12 cellular contexts compared by ENCODE assay signal in the genomic region with DNA sequence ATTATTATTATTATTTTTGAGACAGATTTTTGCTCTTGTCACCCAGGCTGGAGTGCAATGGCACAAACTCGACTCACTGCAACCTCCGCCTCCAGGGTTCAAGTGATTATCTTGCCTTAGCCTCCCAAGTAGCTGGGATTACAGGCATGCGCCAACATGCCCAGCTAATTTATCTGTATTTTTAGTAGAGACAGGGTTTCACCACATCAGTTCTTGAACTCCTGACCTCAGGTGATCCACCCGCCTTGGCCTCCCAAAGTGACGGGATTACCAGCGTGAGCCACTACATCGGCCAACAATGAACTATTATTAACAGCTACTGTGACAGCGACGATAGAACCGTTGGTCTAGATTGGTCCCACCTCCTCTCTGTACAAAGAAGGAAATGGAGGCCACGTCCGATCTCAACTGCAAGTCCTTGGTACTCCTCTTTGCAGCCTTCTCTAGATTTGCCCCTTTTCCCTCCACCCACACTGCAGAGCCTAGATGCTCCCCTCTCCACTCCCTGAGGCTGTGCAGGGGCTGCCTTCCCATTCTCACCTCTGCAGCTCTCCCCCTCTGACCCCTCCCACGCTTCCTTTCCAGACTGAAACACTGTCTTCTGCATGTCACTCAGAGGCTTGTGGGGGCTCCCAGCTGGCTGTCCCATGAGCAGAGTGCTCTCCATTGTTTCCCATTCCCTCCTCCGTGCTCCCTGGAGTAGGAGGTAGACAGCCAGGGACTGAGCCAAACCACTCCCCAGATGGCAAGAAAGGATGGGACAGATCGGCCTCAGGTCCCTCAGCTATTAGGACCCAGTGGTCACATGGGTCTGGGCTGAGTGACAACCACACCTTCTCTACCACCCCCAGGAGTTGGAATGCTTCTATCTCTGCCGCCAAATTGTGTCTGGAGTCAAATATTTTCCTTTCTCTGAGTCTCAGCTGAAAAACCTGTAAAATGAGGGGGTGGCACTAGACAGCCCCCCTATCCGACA. TPM values are rescaled to one million over a fixed set of nuclear protein-coding genes. Genes with fewer than 3 reads are reported as not detected.
DNase-seq lines count a peak whose midpoint lies in the region; ATAC-seq and TF ChIP-seq lines count a peak whose summit lies in the region.
"Had no signal": no experiment of that assay in that cellular context is flagged by ENCODE, and none has a peak within 500 bp of the region (broad histone marks: within the 10 kb centered on the region; RNA-seq: fewer than 3 reads in every experiment).

No MANE protein-coding gene starts in this region.

- H3K4me1 Mint-ChIP-seq in HFFc6 (ENCODE audit: low read depth) = peaks cover 54% of the 10 kb centered on the region

- peak overlapping the region in 1 of 11 experiments; percentile 1; a peak in 2 of 22 replicates for H3K9ac ChIP-seq in BLaER1 treated with 17β-estradiol and CSF1 and Interleukin-3, amounts not matched to agents 10 nM and 100 nM
- peak overlapping the region; percentile 55 for H3K9ac ChIP-seq in endocrine pancreas (ENCODE audit: control insufficient read depth, insufficient read depth, low read length)

- intact Hi-C loops in psoas muscle (cut with DNase I) = loop anchor here (5.0 to 10.0 kb wide), 2 partner anchors 147 to 159 kb away; no protein-coding TSS in a partner anchor
- intact Hi-C loops in OCI-LY7 (cut with micrococcal nuclease; ENCODE audit: unreplicated experiment) = no loop called here

- no peaks in the 10 kb centered on the region for H3K79me2 ChIP-seq in OCI-LY7 (ENCODE audit: insufficient read depth, low read depth, low read length)

- no peak for DNase-seq in HFFc6
- DNase-seq in psoas muscle = no peak
- DNase-seq in GM13977 (ENCODE audit: low spot score) = no peak
- no peak for DNase-seq in OCI-LY7 (ENCODE audit: low spot score)
- DNase-seq: brain microvascular endothelial cell; effector CD8-positive, alpha-beta T cell; NCI-H1092 treated with DMSO at 0.1 percent for 48 hours; NCI-H2171 treated with DMSO at 0.1 percent for 48 hours had no signal

- no peaks in the 10 kb centered on the region for H3K9me3 Mint-ChIP-seq in HFFc6

- H3K9me2 ChIP-seq in OCI-LY7 (ENCODE audit: insufficient read depth, low read length) = no peaks in the 10 kb centered on the region

- no peaks in the 10 kb centered on the region for H3K36me3 Mint-ChIP-seq in HFFc6 (ENCODE audit: low read depth)

- H3K4me3 Mint-ChIP-seq in HFFc6 = peak overlapping the region; percentile 37; the same call in 1 of the 2 replicates

- POLR2A ChIA-PET in OCI-LY7 (lab: Charles Lee) = interaction anchor here (0.6 kb wide), 2 partner anchors 20 to 1360 kb away, joined by 3 read pairs; no protein-coding TSS in a partner anchor

- in situ Hi-C loops in GM13977 (cut with MboI; ENCODE audit: low pct_unique_long_range_greater_than_20kb, low sequenced_read_pairs, unreplicated experiment) = no loop called here

- no peak for TF ChIP-seq CTCF in HFFc6 (IDR thresholded peaks at IDR 0.05)
- no peak for TF ChIP-seq CTCF in psoas muscle (IDR thresholded peaks at IDR 0.05)
- TF ChIP-seq CTCF in GM13977 (IDR thresholded peaks at IDR 0.05; ENCODE audit: extremely low read depth, insufficient read depth, missing control alignments) = no peak
- TF ChIP-seq CTCF in OCI-LY7 (conservative IDR thresholded peaks at IDR 0.05; ENCODE audit: low read length) = no peak

- no peaks in the 10 kb centered on the region for H4K20me1 ChIP-seq in BLaER1 treated with 17β-estradiol and CSF1 and Interleukin-3, amounts not matched to agents 10 nM and 100 nM
- H4K20me1 ChIP-seq in OCI-LY7 (ENCODE audit: insufficient read depth, low read length) = no peaks in the 10 kb centered on the region

- CTCF ChIA-PET in OCI-LY7 (lab: Charles Lee; ENCODE audit: unreplicated experiment) = no interaction called here

- H3K4me3 ChIP-seq in BLaER1 treated with 17β-estradiol and CSF1 and Interleukin-3, amounts not matched to agents 10 nM and 100 nM = no peak overlapping the region
- H3K4me3 ChIP-seq in endocrine pancreas (ENCODE audit: control insufficient read depth, insufficient read depth, low read length) = peak overlapping the region; percentile 2
- H3K4me3 ChIP-seq in psoas muscle = peak overlapping the region; percentile 71
- H3K4me3 ChIP-seq in OCI-LY7 (ENCODE audit: low read depth, low read length, poor library complexity, severe bottlenecking) = no peak overlapping the region

- H3K27me3 Mint-ChIP-seq in HFFc6 (ENCODE audit: insufficient read depth) = no peaks in the 10 kb centered on the region; the same call in 1 of the 2 replicates

- peaks cover 10 to 97% (median 89%) of the 10 kb centered on the region in 10 experiments for H3K4me1 ChIP-seq in BLaER1 treated with 17β-estradiol and CSF1 and Interleukin-3, amounts not matched to agents 10 nM and 100 nM
- H3K4me1 ChIP-seq in endocrine pancreas (ENCODE audit: control insufficient read depth, insufficient read depth, low read length) (no peaks in the 10 kb centered on the region), psoas muscle (peaks cover 39% of the 10 kb centered on the region), OCI-LY7 (ENCODE audit: insufficient read depth, low read length, poor library complexity, severe bottlenecking) (no peaks in the 10 kb centered on the region)

- peak overlapping the region in 10 of 11 experiments; percentile 29 to 91 (median 68); a peak in 20 of 22 replicates for H3K4me2 ChIP-seq in BLaER1 treated with 17β-estradiol and CSF1 and Interleukin-3, amounts not matched to agents 10 nM and 100 nM
- H3K4me2 ChIP-seq in OCI-LY7 (ENCODE audit: low read length) = no peak overlapping the region

- H3K27ac ChIP-seq in BLaER1 treated with 17β-estradiol and CSF1 and Interleukin-3, amounts not matched to agents 10 nM and 100 nM = peak overlapping the region in 1 of 11 experiments; percentile 0; a peak in 2 of 22 replicates
- H3K27ac ChIP-seq in psoas muscle (peak overlapping the region; percentile 88), OCI-LY7 (ENCODE audit: low read depth, low read length, poor library complexity, severe bottlenecking) (no peak overlapping the region)
- H3K27ac ChIP-seq: brain microvascular endothelial cell had no signal

- no peaks in the 10 kb centered on the region for H3K36me3 ChIP-seq in BLaER1 treated with 17β-estradiol and CSF1 and Interleukin-3, amounts not matched to agents 10 nM and 100 nM
- H3K36me3 ChIP-seq in endocrine pancreas (ENCODE audit: control insufficient read depth, insufficient read depth, low read length) = no peaks in the 10 kb centered on the region
- no peaks in the 10 kb centered on the region for H3K36me3 ChIP-seq in psoas muscle (ENCODE audit: insufficient read depth in 1 of 2, low read depth in 1 of 2)
- H3K36me3 ChIP-seq in OCI-LY7 (ENCODE audit: insufficient read depth, low read length) = no peaks in the 10 kb centered on the region
- H3K36me3 ChIP-seq: brain microvascular endothelial cell had no signal

- H3K27me3 ChIP-seq in BLaER1 treated with 17β-estradiol and CSF1 and Interleukin-3, amounts not matched to agents 10 nM and 100 nM = peaks cover 0 to 32% (median 0%) of the 10 kb centered on the region in 11 experiments; a peak in 6 of 22 replicates
- H3K27me3 ChIP-seq in endocrine pancreas (ENCODE audit: control insufficient read depth, insufficient read depth, low read length) (no peaks in the 10 kb centered on the region), psoas muscle (ENCODE audit: insufficient read depth in 3 of 3, low read length in 2 of 3) (no peaks in the 10 kb centered on the region)
- H3K27me3 ChIP-seq: brain microvascular endothelial cell had no signal

- peak overlapping the region; percentile 30; the same call in 1 of the 2 replicates for H3K27ac Mint-ChIP-seq in HFFc6

- H2AFZ ChIP-seq in OCI-LY7 (ENCODE audit: low read length) = no peak overlapping the region

- ATAC-seq in psoas muscle (peak in 1 of 4 donors; percentile 17), HG02981 (IDR thresholded peaks at IDR 0.05; ENCODE audit: unreplicated experiment) (no peak), GM18505 (IDR thresholded peaks at IDR 0.05; ENCODE audit: unreplicated experiment) (no peak)

- peaks cover 0 to 7% (median 0%) of the 10 kb centered on the region in 11 experiments; a peak in 2 of 22 replicates for H3K9me3 ChIP-seq in BLaER1 treated with 17β-estradiol and CSF1 and Interleukin-3, amounts not matched to agents 10 nM and 100 nM (replicated peaks in 1 of 11)
- H3K9me3 ChIP-seq in endocrine pancreas (ENCODE audit: control insufficient read depth, low read length) (no peaks in the 10 kb centered on the region), psoas muscle (no peaks in the 10 kb centered on the region), OCI-LY7 (ENCODE audit: low read length) (no peaks in the 10 kb centered on the region)

- TF ChIP-seq POLR2A in GM18505 (IDR thresholded peaks at IDR 0.05; ENCODE audit: borderline replicate concordance, extremely low read depth, insufficient read depth, insufficient read length) = no peak

- WGBS in psoas muscle, 3 donors = 43 to 59% (median 48%) methylated on average over 17 of the region's 17 CpGs

- BruUV-seq in OCI-LY7 (replicated peaks; lab: Mats Ljungman, UMichigan) = no TSS peak

RNA-seq across cellular contexts. Expression of a gene that starts 2.3 kb away (rescaled TPM):
- total RNA-seq in HFFc6 (2021; fragmentation: NEBNext Ultra II Directional; extraction: Animal tissue kit (Norgen Biotek cat#: 25700)) = 10 to 100 TPM; 24.9 to 57.4 (median 27.6) TPM
- total RNA-seq in psoas muscle (10 to 100 TPM in 3 of 4 donors, 1 to 10 TPM in 1; 5.7 to 26.3 (median 12.5) TPM), OCI-LY7 (2022) (not detected in 2 replicates)
- 1 to 10 TPM; 2.9 to 7.4 (median 3.0) TPM for polyA plus RNA-seq in psoas muscle
- total RNA-seq in OCI-LY7 (2014; rRNA removed; shearing (Covaris generic)) = not detected in 2 replicates

Comparison
In these comparisons a context has a peak if more than half of its experiments do, and no peak if none do; other contexts are left out.
1. H3K4me3 ChIP-seq: peak in endocrine pancreas (single experiment) and psoas muscle (single experiment); none in BLaER1 treated with 17β-estradiol and CSF1 and Interleukin-3, amounts not matched to agents 10 nM and 100 nM (0 of 10) and OCI-LY7 (single experiment).
2. RNA of a gene that starts 2.3 kb away (total RNA-seq): 24.9 to 57.4 TPM in HFFc6 and 5.7 to 26.3 TPM in psoas muscle; not detected in OCI-LY7; every median in the first group is over 4 times any median in the second.